In genomic region chr12:52249511-52250047, GRCh38 we compare ENCODE assay signal across 17 cellular contexts. TPM values are rescaled to one million over a fixed set of nuclear protein-coding genes. Genes with fewer than 3 reads are reported as not detected.
DNase-seq lines count a peak whose midpoint lies in the region; ATAC-seq and TF ChIP-seq lines count a peak whose summit lies in the region.
"Had no signal": no experiment of that assay in that cellular context is flagged by ENCODE, and none has a peak within 500 bp of the region (broad histone marks: within the 10 kb centered on the region; RNA-seq: fewer than 3 reads in every experiment).

No MANE protein-coding gene starts in this region.

- intact Hi-C loops in PC-9 (cut with micrococcal nuclease; ENCODE audit: unreplicated experiment), result no loop called here
- intact Hi-C loops in OCI-LY7 (cut with micrococcal nuclease; ENCODE audit: unreplicated experiment), result no loop called here

- H3K79me2 ChIP-seq in PC-9 (ENCODE audit: low read depth) (peaks cover 5% of the 10 kb centered on the region), OCI-LY7 (ENCODE audit: insufficient read depth, low read depth, low read length) (no peaks in the 10 kb centered on the region)

- H3K9me3 Mint-ChIP-seq in T-helper 1 cell treated with Interleukin-12 subunit alpha and Interleukin-12 subunit beta and Interleukin-4 antibody, amounts not matched to agents 30 μg/mL and 1 μg/mL, for 36 hours, result no peaks in the 10 kb centered on the region
- H3K9me3 Mint-ChIP-seq in mesothelial cell of epicardium, result no peaks in the 10 kb centered on the region
- H3K9me3 Mint-ChIP-seq: CD8-positive, alpha-beta T cell had no signal

- H3K27ac ChIP-seq in PC-9 (peak overlapping the region; percentile 90), gastroesophageal sphincter (peak overlapping the region in 3 of 4 donors; percentile 5 to 76 (median 64)), rectal smooth muscle tissue (ENCODE audit: low read depth, low read length) (peak overlapping the region; percentile 52), OCI-LY7 (ENCODE audit: low read depth, low read length, poor library complexity, severe bottlenecking) (no peak overlapping the region)
- H3K27ac ChIP-seq: cardiac muscle cell had no signal

- H3K27me3 ChIP-seq in PC-9 (ENCODE audit: insufficient read depth, low read depth), result no peaks in the 10 kb centered on the region
- peaks cover 27% of the 10 kb centered on the region for H3K27me3 ChIP-seq in gastroesophageal sphincter
- H3K27me3 ChIP-seq in rectal smooth muscle tissue (ENCODE audit: control insufficient read depth, insufficient read depth, low read length), result peaks cover 3% of the 10 kb centered on the region
- H3K27me3 ChIP-seq in BE2C, result no peaks in the 10 kb centered on the region

- CTCF ChIA-PET in PC-9 (lab: Charles Lee) (interaction anchor here (1.6 kb wide), 1 partner anchor 29 kb away, joined by 5 read pairs; no protein-coding TSS in a partner anchor), OCI-LY7 (lab: Charles Lee; ENCODE audit: unreplicated experiment) (no interaction called here)

- peaks cover 58% of the 10 kb centered on the region for H3K36me3 Mint-ChIP-seq in T-helper 1 cell treated with Interleukin-12 subunit alpha and Interleukin-12 subunit beta and Interleukin-4 antibody, amounts not matched to agents 30 μg/mL and 1 μg/mL, for 36 hours (ENCODE audit: low read depth)
- no peaks in the 10 kb centered on the region for H3K36me3 Mint-ChIP-seq in mesothelial cell of epicardium
- H3K36me3 Mint-ChIP-seq: CD8-positive, alpha-beta T cell had no signal

- peak overlapping the region; percentile 67 for H3K4me3 Mint-ChIP-seq in T-helper 1 cell treated with Interleukin-12 subunit alpha and Interleukin-12 subunit beta and Interleukin-4 antibody, amounts not matched to agents 30 μg/mL and 1 μg/mL, for 36 hours
- no peak overlapping the region for H3K4me3 Mint-ChIP-seq in mesothelial cell of epicardium
- H3K4me3 Mint-ChIP-seq: CD8-positive, alpha-beta T cell had no signal

- H3K9me3 ChIP-seq in PC-9 (ENCODE audit: insufficient read depth, low read depth) (no peaks in the 10 kb centered on the region), gastroesophageal sphincter (no peaks in the 10 kb centered on the region), OCI-LY7 (ENCODE audit: low read length) (no peaks in the 10 kb centered on the region), BE2C (no peaks in the 10 kb centered on the region)

- H3K9me2 ChIP-seq in PC-9 (ENCODE audit: insufficient read depth), result no peaks in the 10 kb centered on the region
- no peaks in the 10 kb centered on the region for H3K9me2 ChIP-seq in OCI-LY7 (ENCODE audit: insufficient read depth, low read length)

- no peak for TF ChIP-seq CTCF in PC-9 (conservative IDR thresholded peaks at IDR 0.05)
- TF ChIP-seq CTCF in gastroesophageal sphincter (IDR thresholded peaks at IDR 0.05), result no peak
- TF ChIP-seq CTCF in mesothelial cell of epicardium (IDR thresholded peaks at IDR 0.05; ENCODE audit: unreplicated experiment), result no peak
- TF ChIP-seq CTCF in OCI-LY7 (conservative IDR thresholded peaks at IDR 0.05; ENCODE audit: low read length), result no peak
- TF ChIP-seq CTCF in BE2C (IDR thresholded peaks at IDR 0.05; ENCODE audit: low read depth, low read length), result no peak

- TF ChIP-seq EP300 in gastroesophageal sphincter (IDR thresholded peaks at IDR 0.05), result no peak

- no peak for ATAC-seq in gastroesophageal sphincter
- ATAC-seq: CD8-positive, alpha-beta T cell had no signal

- TF ChIP-seq POLR2A in gastroesophageal sphincter (IDR thresholded peaks at IDR 0.05), result no peak

- peaks cover 100% of the 10 kb centered on the region for H3F3A ChIP-seq in PC-9 (ENCODE audit: insufficient read depth, low read depth)

- H3K27me3 Mint-ChIP-seq in T-helper 1 cell treated with Interleukin-12 subunit alpha and Interleukin-12 subunit beta and Interleukin-4 antibody, amounts not matched to agents 30 μg/mL and 1 μg/mL, for 36 hours (ENCODE audit: low read depth), result peaks cover 7% of the 10 kb centered on the region
- peaks cover 35% of the 10 kb centered on the region for H3K27me3 Mint-ChIP-seq in mesothelial cell of epicardium (ENCODE audit: low read depth)

- H3K9ac ChIP-seq in rectal smooth muscle tissue (ENCODE audit: low read length), result no peak overlapping the region

- H4K20me1 ChIP-seq in PC-9 (ENCODE audit: insufficient read depth), result peaks cover 31% of the 10 kb centered on the region
- no peaks in the 10 kb centered on the region; the same call in 1 of the 2 replicates for H4K20me1 ChIP-seq in OCI-LY7 (ENCODE audit: insufficient read depth, low read length)

- H3K4me1 ChIP-seq in PC-9 (replicated peaks; ENCODE audit: insufficient read depth) (peaks cover 50% of the 10 kb centered on the region), gastroesophageal sphincter (peaks cover 0 to 34% (median 6%) of the 10 kb centered on the region in 3 donors), rectal smooth muscle tissue (ENCODE audit: control insufficient read depth, insufficient read depth, low read length) (peaks cover 8% of the 10 kb centered on the region), OCI-LY7 (ENCODE audit: insufficient read depth, low read length, poor library complexity, severe bottlenecking) (no peaks in the 10 kb centered on the region), BE2C (peaks cover 9% of the 10 kb centered on the region)

- BruUV-seq in PC-9 (replicated peaks; lab: Mats Ljungman, UMichigan) (no TSS peak), OCI-LY7 (replicated peaks; lab: Mats Ljungman, UMichigan) (no TSS peak)

- H2AFZ ChIP-seq in PC-9 (no peak overlapping the region), OCI-LY7 (ENCODE audit: low read length) (no peak overlapping the region)

- peak overlapping the region; percentile 85 for H3K27ac Mint-ChIP-seq in T-helper 1 cell treated with Interleukin-12 subunit alpha and Interleukin-12 subunit beta and Interleukin-4 antibody, amounts not matched to agents 30 μg/mL and 1 μg/mL, for 36 hours
- no peak overlapping the region for H3K27ac Mint-ChIP-seq in mesothelial cell of epicardium
- H3K27ac Mint-ChIP-seq: CD8-positive, alpha-beta T cell had no signal

- H3K4me3 ChIP-seq in PC-9 (no peak overlapping the region), gastroesophageal sphincter (no peak overlapping the region), rectal smooth muscle tissue (ENCODE audit: low read length) (no peak overlapping the region), OCI-LY7 (ENCODE audit: low read depth, low read length, poor library complexity, severe bottlenecking) (no peak overlapping the region), BE2C (ENCODE audit: low read depth, low read length) (no peak overlapping the region)
- H3K4me3 ChIP-seq: cardiac muscle cell had no signal

- peaks cover 41% of the 10 kb centered on the region for H3K36me3 ChIP-seq in PC-9 (ENCODE audit: low read depth)
- H3K36me3 ChIP-seq in gastroesophageal sphincter, result no peaks in the 10 kb centered on the region
- H3K36me3 ChIP-seq in rectal smooth muscle tissue (ENCODE audit: control insufficient read depth, insufficient read depth, low read length), result no peaks in the 10 kb centered on the region
- no peaks in the 10 kb centered on the region for H3K36me3 ChIP-seq in OCI-LY7 (ENCODE audit: insufficient read depth, low read length)
- H3K36me3 ChIP-seq in BE2C, result no peaks in the 10 kb centered on the region
- H3K36me3 ChIP-seq: cardiac muscle cell had no signal

- 86% methylated on average over 1 of the region's 2 CpGs; no CpG with 5 or more reads in 1 of the 2 donors for WGBS in gastroesophageal sphincter (ENCODE audit: low coverage in 1 of 2), 2 donors

- H3K4me1 Mint-ChIP-seq in T-helper 1 cell treated with Interleukin-12 subunit alpha and Interleukin-12 subunit beta and Interleukin-4 antibody, amounts not matched to agents 30 μg/mL and 1 μg/mL, for 36 hours (ENCODE audit: low read depth), result peaks cover 72% of the 10 kb centered on the region
- H3K4me1 Mint-ChIP-seq in mesothelial cell of epicardium, result peaks cover 27% of the 10 kb centered on the region

- H3K4me2 ChIP-seq in PC-9, result no peak overlapping the region
- H3K4me2 ChIP-seq in OCI-LY7 (ENCODE audit: low read length), result no peak overlapping the region

- POLR2A ChIA-PET in PC-9 (lab: Charles Lee; ENCODE audit: unreplicated experiment) (interaction anchor here (0.6 to 1.0 kb wide), 3 partner anchors 18 to 63 kb away, joined by 3 to 6 read pairs (median 5); no protein-coding TSS in a partner anchor), OCI-LY7 (lab: Charles Lee) (no interaction called here)

- no peak for DNase-seq in T-helper 1 cell
- no peak for DNase-seq in PC-9
- DNase-seq in mesothelial cell of epicardium (ENCODE audit: low spot score in 2 of 2, unreplicated experiment in 2 of 2), result no peak
- no peak for DNase-seq in OCI-LY7 (ENCODE audit: low spot score)
- DNase-seq in BE2C, result no peak
- DNase-seq: activated CD4-positive, alpha-beta T cell treated with anti-CD3 and anti-CD28 coated beads for 48 hours; activated gamma-delta T cell treated with Interleukin-2 at 50 U/mL for 16 hours; CD8-positive, alpha-beta T cell; NCI-H1105; stimulated activated CD4-positive, alpha-beta T cell treated with anti-CD3 and anti-CD28 coated beads, Interleukin-4, amount 100 ng/mL, for 1 hour had no signal

RNA-seq across cellular contexts. Expression of gene KRT7, which starts 16.5 kb away (rescaled TPM):
- total RNA-seq in PC-9 (2021) (3,783 and 4,555 TPM in 2 replicates), gastroesophageal sphincter (10 to 100 TPM in 1 of 4 donors, 1 to 10 TPM in 2, under 1 TPM in 1; 0.47 to 78.7 (median 4.3) TPM), mesothelial cell of epicardium (85.5 to 90.3 TPM (median 86.6 TPM) in 3 replicates), OCI-LY7 (2022) (1.9 TPM in 1 of 2 replicates, not detected in the other)
- not detected in 2 replicates for total RNA-seq in OCI-LY7 (2014; rRNA removed; shearing (Covaris generic))
- 1.7 TPM for polyA plus RNA-seq in BE2C (2012; ENCODE audit: insufficient read depth, insufficient read length, low read depth)
- total RNA-seq: CD8-positive, alpha-beta T cell had no signal

RNA-seq across cellular contexts. Expression of gene KRT86, which starts 24.9 kb away (rescaled TPM):
- total RNA-seq in PC-9 (2021) (2.7 and 5.7 TPM in 2 replicates), gastroesophageal sphincter (1 to 10 TPM in 1 of 4 donors, not detected in 3; 1.7 TPM), mesothelial cell of epicardium (0.16 TPM in 1 of 3 replicates, not detected in the others), OCI-LY7 (2022) (not detected in 2 replicates)
- not detected in 2 replicates for total RNA-seq in OCI-LY7 (2014; rRNA removed; shearing (Covaris generic))
- 0.57 TPM for polyA plus RNA-seq in BE2C (2012; ENCODE audit: insufficient read depth, insufficient read length, low read depth)
- total RNA-seq: cardiac muscle cell, glomerular endothelial cell, H7 had no signal

RNA-seq across cellular contexts. Expression of gene KRT81, which starts 41.8 kb away (rescaled TPM):
- total RNA-seq in PC-9 (2021) (2.5 and 4.3 TPM in 2 replicates), gastroesophageal sphincter (under 1 TPM in 1 of 4 donors, not detected in 3; 0.27 TPM), mesothelial cell of epicardium (0.16 TPM in 1 of 3 replicates, not detected in the others), OCI-LY7 (2022) (not detected in 2 replicates)
- not detected in 2 replicates for total RNA-seq in OCI-LY7 (2014; rRNA removed; shearing (Covaris generic))
- 0.90 TPM for polyA plus RNA-seq in BE2C (2012; ENCODE audit: insufficient read depth, insufficient read length, low read depth)
- total RNA-seq: cardiac muscle cell; CD8-positive, alpha-beta T cell; glomerular endothelial cell; H7 had no signal
- polyA plus RNA-seq: cardiac muscle cell had no signal

RNA-seq across cellular contexts. Expression of gene KRT80, which starts 57.8 kb away (rescaled TPM):
- total RNA-seq in PC-9 (2021), result 84.1 and 94.9 TPM in 2 replicates
- under 1 TPM in 3 of 4 donors, not detected in 1; 0.16 to 0.54 (median 0.31) TPM for total RNA-seq in gastroesophageal sphincter
- 2.7 to 3.0 TPM (median 3.0 TPM) in 3 replicates for total RNA-seq in mesothelial cell of epicardium
- not detected in 2 replicates for total RNA-seq in OCI-LY7 (2014; rRNA removed; shearing (Covaris generic))
- total RNA-seq in OCI-LY7 (2022), result not detected in 2 replicates
- polyA plus RNA-seq in BE2C (2012; ENCODE audit: insufficient read depth, insufficient read length, low read depth), result 0.52 TPM
- total RNA-seq: cardiac muscle cell; CD8-positive, alpha-beta T cell; H7; T-helper 2 cell treated with Interferon-gamma antibody and Interleukin-4, amounts not matched to agents 100 ng/mL and 5 ng/mL, for 36 hours had no signal
- polyA plus RNA-seq: cardiac muscle cell had no signal

Comparison
In these comparisons a context has a peak if more than half of its experiments do, and no peak if none do; other contexts are left out.
1. RNA of gene KRT7, which starts 16.5 kb away (total RNA-seq): 3,783 to 4,555 TPM in PC-9; 85.5 to 90.3 TPM in mesothelial cell of epicardium, 0.47 to 78.7 TPM in gastroesophageal sphincter and 1.9 TPM in OCI-LY7; every median in the first group is over 10 times any median in the second.